In genomic region chr14:102822311-102822863, GRCh38 we compare ENCODE assay signal across 11 cellular contexts. TPM values are rescaled to one million over a fixed set of nuclear protein-coding genes. Genes with fewer than 3 reads are reported as not detected.
DNase-seq lines count a peak whose midpoint lies in the region; ATAC-seq, FAIRE-seq and TF ChIP-seq lines count a peak whose summit lies in the region.
"Had no signal": no experiment of that assay in that cellular context is flagged by ENCODE, and none has a peak within 500 bp of the region (broad histone marks: within the 10 kb centered on the region; RNA-seq: fewer than 3 reads in every experiment).

No MANE protein-coding gene starts in this region.

- POLR2A ChIA-PET in HepG2 (lab: Yijun Ruan, JAX), result no interaction called here
- POLR2A ChIA-PET in activated CD4-positive, alpha-beta memory T cell treated with anti-CD3 and anti-CD28 coated beads for 36 hours (lab: Charles Lee), result interaction anchor here (0.7 to 7.9 kb wide), 8 partner anchors 10 to 44 kb away, joined by 3 to 70 read pairs (median 4); no protein-coding TSS in a partner anchor

- no peaks in the 10 kb centered on the region for H4K20me1 ChIP-seq in HepG2 (ENCODE audit: insufficient read depth, low read length)

- in situ Hi-C loops in HepG2 (cut with HindIII; ENCODE audit: extremely low pct_ligation_motif_present, low pct_unique_long_range_greater_than_20kb), result no loop called here

- no peak overlapping the region for H3K4me2 ChIP-seq in HepG2 (ENCODE audit: low read depth, low read length)

- CTCF ChIA-PET in HepG2 (lab: Yijun Ruan, JAX; ENCODE audit: low intra/inter-chr PET ratio, low total read pairs), result no interaction called here
- CTCF ChIA-PET in activated CD4-positive, alpha-beta memory T cell treated with anti-CD3 and anti-CD28 coated beads for 36 hours (lab: Charles Lee), result interaction anchor here (0.7 to 1.7 kb wide), 7 partner anchors 16 to 228 kb away, joined by 3 to 7 read pairs (median 4); no protein-coding TSS in a partner anchor

- peaks cover 24% of the 10 kb centered on the region for H3K36me3 Mint-ChIP-seq in activated CD4-positive, alpha-beta memory T cell treated with anti-CD3 and anti-CD28 coated beads for 36 hours
- H3K36me3 Mint-ChIP-seq in memory B cell, result peaks cover 12% of the 10 kb centered on the region

- TF ChIP-seq POLR2A in HepG2 (IDR thresholded peaks at IDR 0.05; ENCODE audit: insufficient read depth in 1 of 2, low read depth in 2 of 2, low read length in 2 of 2), result no peak
- no peak for TF ChIP-seq POLR2A in right lobe of liver (IDR thresholded peaks at IDR 0.05)

- intact Hi-C loops in HepG2 (cut with micrococcal nuclease; ENCODE audit: unreplicated experiment), result no loop called here
- intact Hi-C loops in right lobe of liver (cut with DNase I), result no loop called here
- intact Hi-C loops in activated CD4-positive, alpha-beta memory T cell treated with anti-CD3 and anti-CD28 coated beads for 36 hours (cut with micrococcal nuclease), result loop anchor here (1.0 to 5.0 kb wide), 5 partner anchors 17 to 460 kb away; partner anchors contain the start of genes CINP and TECPR2
- intact Hi-C loops in posterior cingulate gyrus (cut with DNase I), result no loop called here

- DNase-seq in HepG2 (ENCODE audit: low spot score) (no peak), right lobe of liver (no peak), memory B cell (ENCODE audit: low spot score in 2 of 2) (no peak), GM20000 (ENCODE audit: low spot score) (no peak), posterior cingulate gyrus (no peak)
- DNase-seq in activated CD4-positive, alpha-beta memory T cell treated with anti-CD3 and anti-CD28 coated beads for 36 hours, result peak; percentile 84
- peak in 1 of 2 donors; percentile 71 for DNase-seq in stimulated activated naive CD8-positive, alpha-beta T cell treated with anti-CD3 and anti-CD28 coated beads, Interleukin-15, amount 100 ng/mL, for 72 hours

- H3K4me3 Mint-ChIP-seq in activated CD4-positive, alpha-beta memory T cell treated with anti-CD3 and anti-CD28 coated beads for 36 hours, result peak overlapping the region; percentile 58
- H3K4me3 Mint-ChIP-seq in memory B cell, result peak overlapping the region; percentile 6
- H3K4me3 Mint-ChIP-seq in stimulated activated naive CD8-positive, alpha-beta T cell treated with anti-CD3 and anti-CD28 coated beads, Interleukin-15, amount 100 ng/mL, for 72 hours, result peak overlapping the region; percentile 44 to 49

- no peaks in the 10 kb centered on the region for H3K9me3 Mint-ChIP-seq in activated CD4-positive, alpha-beta memory T cell treated with anti-CD3 and anti-CD28 coated beads for 36 hours
- no peaks in the 10 kb centered on the region for H3K9me3 Mint-ChIP-seq in memory B cell
- no peaks in the 10 kb centered on the region for H3K9me3 Mint-ChIP-seq in stimulated activated naive CD8-positive, alpha-beta T cell treated with anti-CD3 and anti-CD28 coated beads, Interleukin-15, amount 100 ng/mL, for 72 hours

- TF ChIP-seq RAD21 in HepG2 (CRISPR knock-in tag; IDR thresholded peaks at IDR 0.05), result no peak

- peak overlapping the region; percentile 86 for H3K27ac Mint-ChIP-seq in activated CD4-positive, alpha-beta memory T cell treated with anti-CD3 and anti-CD28 coated beads for 36 hours
- H3K27ac Mint-ChIP-seq in memory B cell, result peak overlapping the region; percentile 0
- H3K27ac Mint-ChIP-seq in stimulated activated naive CD8-positive, alpha-beta T cell treated with anti-CD3 and anti-CD28 coated beads, Interleukin-15, amount 100 ng/mL, for 72 hours, result peak overlapping the region; percentile 75 to 91

- H3K27ac ChIP-seq in HepG2 (ENCODE audit: extremely low read length, insufficient read depth, low read length) (no peak overlapping the region), right lobe of liver (no peak overlapping the region)
- H3K27ac ChIP-seq: neutrophil had no signal

- FAIRE-seq in HepG2 (lab: Jason Lieb, UNC), result peak; percentile 30
- FAIRE-seq: astrocyte had no signal

- no peaks in the 10 kb centered on the region for H3K27me3 Mint-ChIP-seq in activated CD4-positive, alpha-beta memory T cell treated with anti-CD3 and anti-CD28 coated beads for 36 hours
- H3K27me3 Mint-ChIP-seq in memory B cell, result no peaks in the 10 kb centered on the region
- no peaks in the 10 kb centered on the region for H3K27me3 Mint-ChIP-seq in stimulated activated naive CD8-positive, alpha-beta T cell treated with anti-CD3 and anti-CD28 coated beads, Interleukin-15, amount 100 ng/mL, for 72 hours

- H3K36me3 ChIP-seq in HepG2 (replicated peaks in 1 of 2; ENCODE audit: control insufficient read depth in 1 of 2, insufficient read depth in 2 of 2, low read length in 2 of 2) (no peaks in the 10 kb centered on the region), right lobe of liver (no peaks in the 10 kb centered on the region)

- ATAC-seq in HepG2, result no peak
- ATAC-seq in right lobe of liver, result no peak
- ATAC-seq in memory B cell (ENCODE audit: low read depth), result no peak
- ATAC-seq in stimulated activated naive CD8-positive, alpha-beta T cell treated with anti-CD3 and anti-CD28 coated beads, Interleukin-15, amount 100 ng/mL, for 72 hours, result peak; percentile 83
- ATAC-seq in HG02884 (IDR thresholded peaks at IDR 0.05; ENCODE audit: unreplicated experiment), result no peak

- H3K4me1 ChIP-seq in HepG2 (ENCODE audit: insufficient read depth, low read length), result peaks cover 36% of the 10 kb centered on the region
- peaks cover 0 to 33% (median 6%) of the 10 kb centered on the region in 4 donors for H3K4me1 ChIP-seq in right lobe of liver

- no peak overlapping the region for H2AFZ ChIP-seq in HepG2 (ENCODE audit: low read length)

- no peak overlapping the region for H3K9ac ChIP-seq in HepG2 (ENCODE audit: insufficient read depth, low read depth, low read length)

- H3K79me2 ChIP-seq in HepG2 (ENCODE audit: insufficient read depth, low read length), result peaks cover 3% of the 10 kb centered on the region

- TF ChIP-seq EP300 in HepG2 (IDR thresholded peaks at IDR 0.05; ENCODE audit: low read depth in 2 of 2, low read length in 2 of 2) (no peak), HepG2 (CRISPR knock-in tag; IDR thresholded peaks at IDR 0.05; ENCODE audit: borderline replicate concordance) (no peak)

- H3K4me1 Mint-ChIP-seq in activated CD4-positive, alpha-beta memory T cell treated with anti-CD3 and anti-CD28 coated beads for 36 hours (ENCODE audit: low read depth), result peaks cover 89% of the 10 kb centered on the region
- H3K4me1 Mint-ChIP-seq in memory B cell, result peaks cover 53% of the 10 kb centered on the region
- H3K4me1 Mint-ChIP-seq in stimulated activated naive CD8-positive, alpha-beta T cell treated with anti-CD3 and anti-CD28 coated beads, Interleukin-15, amount 100 ng/mL, for 72 hours, result peaks cover 92% of the 10 kb centered on the region

- H3K9me3 ChIP-seq in HepG2 (ENCODE audit: low read length) (no peaks in the 10 kb centered on the region), right lobe of liver (no peaks in the 10 kb centered on the region)
- H3K9me3 ChIP-seq: neutrophil had no signal

- 97% methylated on average over 10 of the region's 10 CpGs for WGBS in HepG2 (ENCODE audit: low lambda C conversion rate)
- WGBS in right lobe of liver (ENCODE audit: insufficient coverage, low coverage, low lambda C conversion rate, missing lambda C conversion rate), result 90% methylated on average over 6 of the region's 10 CpGs

- H3K27me3 ChIP-seq in HepG2 (ENCODE audit: control insufficient read depth in 1 of 2, insufficient read depth in 2 of 2, low read length in 2 of 2) (no peaks in the 10 kb centered on the region), right lobe of liver (no peaks in the 10 kb centered on the region)
- H3K27me3 ChIP-seq: neutrophil had no signal

- TF ChIP-seq CTCF in HepG2 (CRISPR knock-in tag; IDR thresholded peaks at IDR 0.05), result no peak
- no peak for TF ChIP-seq CTCF in right lobe of liver (IDR thresholded peaks at IDR 0.05)
- TF ChIP-seq CTCF in GM20000 (IDR thresholded peaks at IDR 0.05; ENCODE audit: extremely low read depth, missing control alignments), result no peak

- H3K4me3 ChIP-seq in HepG2 (replicated peaks in 1 of 3; ENCODE audit: insufficient read depth in 1 of 3, low read depth in 2 of 3, low read length in 3 of 3) (no peak overlapping the region), right lobe of liver (no peak overlapping the region)
- H3K4me3 ChIP-seq: lung had no signal

- no TSS peak for BruUV-seq in HepG2 (replicated peaks; lab: Mats Ljungman, UMichigan)

TF ChIP-seq in HepG2, 621 proteins besides CTCF, POLR2A, EP300 and RAD21:
- TF ChIP-seq NFATC3 (CRISPR knock-in tag; IDR thresholded peaks at IDR 0.05), result no peak

RNA-seq across cellular contexts. Expression of gene TRAF3, which starts 45.1 kb away (rescaled TPM):
- 12.2 and 13.0 TPM in 2 replicates for total RNA-seq in HepG2 (2016; rRNA removed; fragmentation: Illumina TruSeq; extraction: Trizol)
- total RNA-seq in HepG2 (2016; cell fraction: cytosol; rRNA removed; fragmentation: Illumina TruSeq; extraction: Trizol; ENCODE audit: low read depth), result 45.5 and 46.6 TPM in 2 replicates
- total RNA-seq in HepG2 (2016; cell fraction: insoluble cytoplasmic fraction; rRNA removed; fragmentation: Illumina TruSeq; extraction: Trizol), result 10.7 and 11.9 TPM in 2 replicates
- total RNA-seq in HepG2 (2016; cell fraction: membrane; rRNA removed; fragmentation: Illumina TruSeq; extraction: Trizol), result 36.3 and 37.0 TPM in 2 replicates
- 8.7 and 9.5 TPM in 2 replicates for total RNA-seq in HepG2 (2016; cell fraction: nucleus; rRNA removed; fragmentation: Illumina TruSeq; extraction: Trizol)
- polyA plus RNA-seq in HepG2 (2011; rRNA removed), result 6.9 and 7.2 TPM in 2 replicates
- 6.0 and 6.8 TPM in 2 replicates for polyA plus RNA-seq in HepG2 (2011; cell fraction: cytosol; rRNA removed)
- polyA plus RNA-seq in HepG2 (2011; cell fraction: nucleus; rRNA removed), result 8.0 and 8.4 TPM in 2 replicates
- 5.3 and 5.6 TPM in 2 replicates for polyA plus RNA-seq in HepG2 (2012)
- 11.1 and 11.2 TPM in 2 replicates for polyA plus RNA-seq in HepG2 (2016; cell fraction: cytosol; fragmentation: Illumina TruSeq; extraction: Trizol; ENCODE audit: low read depth)
- 7.7 and 10.1 TPM in 2 replicates for polyA plus RNA-seq in HepG2 (2016; cell fraction: insoluble cytoplasmic fraction; fragmentation: Illumina TruSeq; extraction: Trizol; ENCODE audit: low read depth)
- polyA plus RNA-seq in HepG2 (2016; cell fraction: membrane; fragmentation: Illumina TruSeq; extraction: Trizol; ENCODE audit: low read depth), result 15.8 and 17.5 TPM in 2 replicates
- polyA plus RNA-seq in HepG2 (2016; cell fraction: nucleus; fragmentation: Illumina TruSeq; extraction: Trizol; ENCODE audit: insufficient read depth, low read depth), result 11.6 and 12.0 TPM in 2 replicates
- polyA minus RNA-seq in HepG2 (2011; rRNA and poly(A)+ RNA removed; ENCODE audit: low replicate concordance), result 21.0 and 40.5 TPM in 2 replicates
- 7.8 and 9.1 TPM in 2 replicates for polyA minus RNA-seq in HepG2 (2011; cell fraction: cytosol; rRNA and poly(A)+ RNA removed)
- polyA minus RNA-seq in HepG2 (2011; cell fraction: nucleus; rRNA and poly(A)+ RNA removed), result 6.8 and 11.8 TPM in 2 replicates
- 10 to 100 TPM in 1 of 6 experiments, 1 to 10 TPM in 5; 5.6 to 10.5 (median 8.3) TPM for total RNA-seq in right lobe of liver
- 10 to 100 TPM; 68.8 to 73.6 TPM for total RNA-seq in activated CD4-positive, alpha-beta memory T cell treated with anti-CD3 and anti-CD28 coated beads for 36 hours

Comparison
In these comparisons a context has a peak if more than half of its experiments do, and no peak if none do; other contexts are left out.
1. H3K27ac Mint-ChIP-seq: peak in every context shown above with its lines; median percentile 86 in activated CD4-positive, alpha-beta memory T cell treated with anti-CD3 and anti-CD28 coated beads for 36 hours; 83 in stimulated activated naive CD8-positive, alpha-beta T cell treated with anti-CD3 and anti-CD28 coated beads, Interleukin-15, amount 100 ng/mL, for 72 hours; 0 in memory B cell.
2. H3K4me3 Mint-ChIP-seq: peak in every context shown above with its lines; median percentile 58 in activated CD4-positive, alpha-beta memory T cell treated with anti-CD3 and anti-CD28 coated beads for 36 hours; 46 in stimulated activated naive CD8-positive, alpha-beta T cell treated with anti-CD3 and anti-CD28 coated beads, Interleukin-15, amount 100 ng/mL, for 72 hours; 6 in memory B cell.